23 cellular contexts compared by ENCODE assay signal in genomic region chrX:116863029-116863428, GRCh38.
A peak's percentile ranks its signal among the peaks of the same experiment; 100 is the strongest.
DNase-seq lines count a peak whose midpoint lies in the region; ATAC-seq, FAIRE-seq and TF ChIP-seq lines count a peak whose summit lies in the region.
"Had no signal": no experiment of that assay in that cellular context is flagged by ENCODE, and none has a peak within 500 bp of the region (broad histone marks: within the 10 kb centered on the region; RNA-seq: fewer than 3 reads in every experiment).

No MANE protein-coding gene starts in this region.

- ATAC-seq in HepG2 (no peak), right lobe of liver (no peak), HG02870 (IDR thresholded peaks at IDR 0.05; ENCODE audit: unreplicated experiment) (no peak)
- ATAC-seq: GM12878 had no signal

- no peaks in the 10 kb centered on the region for H3K9me3 Mint-ChIP-seq in astrocyte (ENCODE audit: unreplicated experiment)
- no peaks in the 10 kb centered on the region for H3K9me3 Mint-ChIP-seq in neural progenitor cell
- H3K9me3 Mint-ChIP-seq: CD4-positive, alpha-beta T cell had no signal

- no peaks in the 10 kb centered on the region for H3F3A ChIP-seq in neural progenitor cell (ENCODE audit: low read depth)

- H2AFZ ChIP-seq in HepG2 (ENCODE audit: low read length) (no peak overlapping the region), astrocyte (ENCODE audit: low read depth, low read length) (no peak overlapping the region), neural progenitor cell (replicated peaks) (peak overlapping the region; percentile 29)
- H2AFZ ChIP-seq: GM23248 had no signal

- H3K4me3 ChIP-seq in HepG2 (replicated peaks in 1 of 3; ENCODE audit: insufficient read depth in 1 of 3, low read depth in 2 of 3, low read length in 3 of 3) (no peak overlapping the region), right lobe of liver (no peak overlapping the region), astrocyte (ENCODE audit: insufficient read depth, low read depth, low read length) (no peak overlapping the region), neural progenitor cell (no peak overlapping the region)
- H3K4me3 ChIP-seq: BLaER1, GM12878, GM23248 had no signal

- DNase-seq in HepG2 (ENCODE audit: low spot score) (no peak), right lobe of liver (no peak), astrocyte (ENCODE audit: low read depth) (no peak), neural progenitor cell (ENCODE audit: low spot score) (no peak), middle frontal gyrus (ENCODE audit: extremely low spot score, low spot score) (no peak)
- DNase-seq: CD4-positive, alpha-beta T cell; CD8-positive, alpha-beta memory T cell; DMS 273 treated with DMSO at 0.1 percent for 48 hours; DMS79; EL; GDM1; GM23248; H7; HCEC 1CT had no signal

- no TSS peak for BruUV-seq in HepG2 (replicated peaks; lab: Mats Ljungman, UMichigan)

- peaks cover 4% of the 10 kb centered on the region for H3K4me1 Mint-ChIP-seq in astrocyte (ENCODE audit: low read depth, unreplicated experiment)
- no peaks in the 10 kb centered on the region for H3K4me1 Mint-ChIP-seq in neural progenitor cell
- H3K4me1 Mint-ChIP-seq: B cell; CD14-positive monocyte; CD8-positive, alpha-beta memory T cell had no signal

- FAIRE-seq in HepG2 (lab: Jason Lieb, UNC) (no peak), astrocyte (lab: Jason Lieb, UNC) (no peak)
- FAIRE-seq: D721Med, GM12878, GM19239, H1 had no signal

- H3K27ac ChIP-seq in HepG2 (ENCODE audit: extremely low read length, insufficient read depth, low read length), result no peak overlapping the region
- no peak overlapping the region for H3K27ac ChIP-seq in right lobe of liver
- no peak overlapping the region for H3K27ac ChIP-seq in astrocyte (ENCODE audit: low read depth, low read length)
- H3K27ac ChIP-seq in neural progenitor cell, result no peak overlapping the region
- H3K27ac ChIP-seq: 22Rv1, BLaER1, GM23248 had no signal

- intact Hi-C loops in HepG2 (cut with micrococcal nuclease; ENCODE audit: unreplicated experiment), result no loop called here
- intact Hi-C loops in right lobe of liver (cut with DNase I), result no loop called here

- TF ChIP-seq POLR2A in HepG2 (IDR thresholded peaks at IDR 0.05; ENCODE audit: insufficient read depth in 1 of 2, low read depth in 2 of 2, low read length in 2 of 2) (no peak), right lobe of liver (IDR thresholded peaks at IDR 0.05) (no peak)

- 0% methylated on average over 2 of the region's 4 CpGs for WGBS in HepG2 (ENCODE audit: low lambda C conversion rate)
- WGBS in right lobe of liver (ENCODE audit: insufficient coverage, low coverage, low lambda C conversion rate, missing lambda C conversion rate), result 50% methylated on average over 1 of the region's 4 CpGs

- in situ Hi-C loops in HepG2 (cut with HindIII; ENCODE audit: extremely low pct_ligation_motif_present, low pct_unique_long_range_greater_than_20kb), result no loop called here

- no peak for TF ChIP-seq RAD21 in HepG2 (CRISPR knock-in tag; IDR thresholded peaks at IDR 0.05)

- TF ChIP-seq EP300 in HepG2 (IDR thresholded peaks at IDR 0.05; ENCODE audit: low read depth in 2 of 2, low read length in 2 of 2) (no peak), HepG2 (CRISPR knock-in tag; IDR thresholded peaks at IDR 0.05; ENCODE audit: borderline replicate concordance) (no peak)

- H3K4me2 ChIP-seq in HepG2 (ENCODE audit: low read depth, low read length), result no peak overlapping the region
- no peak overlapping the region for H3K4me2 ChIP-seq in astrocyte (ENCODE audit: low read length)
- H3K4me2 ChIP-seq in neural progenitor cell, result no peak overlapping the region
- H3K4me2 ChIP-seq: BLaER1 had no signal

- H3K27ac Mint-ChIP-seq in astrocyte (ENCODE audit: unreplicated experiment), result peak overlapping the region; percentile 26
- no peak overlapping the region for H3K27ac Mint-ChIP-seq in neural progenitor cell
- H3K27ac Mint-ChIP-seq: B cell; CD14-positive monocyte; CD4-positive, alpha-beta T cell; CD8-positive, alpha-beta memory T cell had no signal

- H3K4me3 Mint-ChIP-seq in astrocyte (ENCODE audit: unreplicated experiment) (no peak overlapping the region), neural progenitor cell (no peak overlapping the region)
- H3K4me3 Mint-ChIP-seq: B cell; CD14-positive monocyte; CD4-positive, alpha-beta T cell; CD8-positive, alpha-beta memory T cell had no signal

- POLR2A ChIA-PET in HepG2 (lab: Yijun Ruan, JAX), result no interaction called here

- H4K20me1 ChIP-seq in HepG2 (ENCODE audit: insufficient read depth, low read length), result no peaks in the 10 kb centered on the region
- no peaks in the 10 kb centered on the region for H4K20me1 ChIP-seq in astrocyte (ENCODE audit: insufficient read depth, low read length)
- no peaks in the 10 kb centered on the region for H4K20me1 ChIP-seq in neural progenitor cell (ENCODE audit: low read depth)
- H4K20me1 ChIP-seq: BLaER1 had no signal

- CTCF ChIA-PET in HepG2 (lab: Yijun Ruan, JAX; ENCODE audit: low intra/inter-chr PET ratio, low total read pairs), result no interaction called here

- no peak overlapping the region for H3K9ac ChIP-seq in HepG2 (ENCODE audit: insufficient read depth, low read depth, low read length)
- H3K9ac ChIP-seq in astrocyte (ENCODE audit: low read length), result no peak overlapping the region
- H3K9ac ChIP-seq in neural progenitor cell, result no peak overlapping the region
- H3K9ac ChIP-seq: BLaER1, GM23248 had no signal

- TF ChIP-seq CTCF in HepG2 (CRISPR knock-in tag; IDR thresholded peaks at IDR 0.05), result no peak
- no peak for TF ChIP-seq CTCF in right lobe of liver (IDR thresholded peaks at IDR 0.05)
- TF ChIP-seq CTCF in astrocyte (IDR thresholded peaks at IDR 0.05; ENCODE audit: insufficient read depth, low read depth, low read length), result no peak
- TF ChIP-seq CTCF in neural progenitor cell (IDR thresholded peaks at IDR 0.05), result no peak

- no peaks in the 10 kb centered on the region for H3K4me1 ChIP-seq in HepG2 (ENCODE audit: insufficient read depth, low read length)
- no peaks in the 10 kb centered on the region for H3K4me1 ChIP-seq in right lobe of liver
- no peaks in the 10 kb centered on the region for H3K4me1 ChIP-seq in astrocyte (ENCODE audit: insufficient read depth, low read length)
- no peaks in the 10 kb centered on the region for H3K4me1 ChIP-seq in neural progenitor cell
- H3K4me1 ChIP-seq: BLaER1 had no signal

- H3K36me3 Mint-ChIP-seq in astrocyte (ENCODE audit: low read depth, unreplicated experiment) (no peaks in the 10 kb centered on the region), neural progenitor cell (no peaks in the 10 kb centered on the region)
- H3K36me3 Mint-ChIP-seq: CD14-positive monocyte; CD8-positive, alpha-beta memory T cell had no signal

- H3K27me3 ChIP-seq in HepG2 (ENCODE audit: control insufficient read depth in 1 of 2, insufficient read depth in 2 of 2, low read length in 2 of 2) (no peaks in the 10 kb centered on the region), right lobe of liver (no peaks in the 10 kb centered on the region), astrocyte (ENCODE audit: insufficient read depth, low read length) (no peaks in the 10 kb centered on the region), neural progenitor cell (no peaks in the 10 kb centered on the region)

- no peaks in the 10 kb centered on the region for H3K79me2 ChIP-seq in HepG2 (ENCODE audit: insufficient read depth, low read length)
- H3K79me2 ChIP-seq in astrocyte (ENCODE audit: insufficient read depth, low read length), result no peaks in the 10 kb centered on the region
- H3K79me2 ChIP-seq in neural progenitor cell (ENCODE audit: low read depth), result no peaks in the 10 kb centered on the region

- H3K36me3 ChIP-seq in HepG2 (replicated peaks in 1 of 2; ENCODE audit: control insufficient read depth in 1 of 2, insufficient read depth in 2 of 2, low read length in 2 of 2) (no peaks in the 10 kb centered on the region), right lobe of liver (no peaks in the 10 kb centered on the region), astrocyte (ENCODE audit: insufficient read depth, low read length) (no peaks in the 10 kb centered on the region), neural progenitor cell (no peaks in the 10 kb centered on the region)
- H3K36me3 ChIP-seq: BLaER1 had no signal

- H3K9me3 ChIP-seq in HepG2 (ENCODE audit: low read length) (no peaks in the 10 kb centered on the region), right lobe of liver (no peaks in the 10 kb centered on the region), astrocyte (ENCODE audit: insufficient read depth, low read depth, low read length) (no peaks in the 10 kb centered on the region), neural progenitor cell (ENCODE audit: low read depth) (no peaks in the 10 kb centered on the region)

- H3K27me3 Mint-ChIP-seq in astrocyte (ENCODE audit: low read depth, unreplicated experiment), result no peaks in the 10 kb centered on the region
- no peaks in the 10 kb centered on the region for H3K27me3 Mint-ChIP-seq in neural progenitor cell (ENCODE audit: insufficient read depth, low read depth)
- H3K27me3 Mint-ChIP-seq: B cell; CD4-positive, alpha-beta T cell had no signal

TF ChIP-seq in HepG2, 621 proteins besides CTCF, POLR2A, EP300 and RAD21:
- TF ChIP-seq ATF7 (IDR thresholded peaks at IDR 0.05), result 0 out of 2 replicates have a peak, but pooled peaks have one; percentile 12
- TF ChIP-seq ATF7 (CRISPR knock-in tag; IDR thresholded peaks at IDR 0.05), result no peak
- no peak for TF ChIP-seq ZNF180 (CRISPR knock-in tag; IDR thresholded peaks at IDR 0.05; ENCODE audit: borderline replicate concordance, low read depth)
- TF ChIP-seq ESRRA (CRISPR knock-in tag; IDR thresholded peaks at IDR 0.05; ENCODE audit: low read depth), result no peak
- TF ChIP-seq CREB1 (IDR thresholded peaks at IDR 0.05), result peak; percentile 63
- TF ChIP-seq CREB1 (CRISPR knock-in tag; IDR thresholded peaks at IDR 0.05), result no peak
TF ChIP-seq in HepG2: peak in this region for 2.
